17 cellular contexts compared by ENCODE assay signal in genomic region chr5:158640581-158640980, GRCh38.
DNase-seq lines count a peak whose midpoint lies in the region; ATAC-seq and TF ChIP-seq lines count a peak whose summit lies in the region.
"Had no signal": no experiment of that assay in that cellular context is flagged by ENCODE, and none has a peak within 500 bp of the region (broad histone marks: within the 10 kb centered on the region; RNA-seq: fewer than 3 reads in every experiment).

No MANE protein-coding gene starts in this region.

- H2AFZ ChIP-seq in smooth muscle cell (ENCODE audit: low read depth): no peak overlapping the region

- TF ChIP-seq CTCF in smooth muscle cell (IDR thresholded peaks at IDR 0.05; ENCODE audit: borderline replicate concordance, insufficient read depth, poor library complexity, severe bottlenecking): no peak

- H3K4me1 ChIP-seq in smooth muscle cell (ENCODE audit: low read depth): peaks cover 9% of the 10 kb centered on the region

- H4K20me1 ChIP-seq in smooth muscle cell (ENCODE audit: low read depth): no peaks in the 10 kb centered on the region

- peak overlapping the region; percentile 82 for H3K27ac ChIP-seq in smooth muscle cell (ENCODE audit: low read depth)
- H3K27ac ChIP-seq: 22Rv1, HL-60, ovary had no signal

- H3K4me3 ChIP-seq in smooth muscle cell: no peak overlapping the region
- H3K4me3 ChIP-seq: ovary had no signal

- H3K9ac ChIP-seq in smooth muscle cell (ENCODE audit: low read depth): no peak overlapping the region

- peak overlapping the region; percentile 2 for H3K4me2 ChIP-seq in smooth muscle cell

- WGBS in smooth muscle cell (ENCODE audit: low lambda C conversion rate): 28% methylated on average over 2 of the region's 2 CpGs

- no peaks in the 10 kb centered on the region for H3K9me3 ChIP-seq in smooth muscle cell (replicated peaks; ENCODE audit: low read depth)
- H3K9me3 ChIP-seq: ovary had no signal

- DNase-seq in DMS53 (lab: John Stamatoyannopoulos, UW) (peak; percentile 17), DMS53 treated with DMSO at 0.1 percent for 48 hours (lab: John Stamatoyannopoulos, UW; ENCODE audit: unreplicated experiment) (no peak), RPMI7951 (ENCODE audit: low read depth) (peak; percentile 21), fibroblast of gingiva (ENCODE audit: low read depth) (peak; percentile 43), smooth muscle cell (lab: John Stamatoyannopoulos, UW; ENCODE audit: unreplicated experiment) (no peak), OCI-M1 (lab: John Stamatoyannopoulos, UW) (no peak), activated gamma-delta T cell treated with Interleukin-2 at 50 U/mL for 16 hours (no peak)
- DNase-seq: anterior cingulate cortex; CD4-positive, alpha-beta T cell; erythroblast; left ventricle myocardium superior; NCI-H187 treated with DMSO at 0.1 percent for 48 hours; ovary had no signal

- no peaks in the 10 kb centered on the region for H3F3A ChIP-seq in smooth muscle cell (ENCODE audit: low read depth)

- no peaks in the 10 kb centered on the region for H3K79me2 ChIP-seq in smooth muscle cell (ENCODE audit: low read depth)

- no peak for ATAC-seq in GM18498 (IDR thresholded peaks at IDR 0.05; ENCODE audit: unreplicated experiment)
- ATAC-seq: left ventricle myocardium superior, WTC11 had no signal

- H3K36me3 ChIP-seq in smooth muscle cell (ENCODE audit: low read depth): no peaks in the 10 kb centered on the region
- H3K36me3 ChIP-seq: ovary had no signal

- no peaks in the 10 kb centered on the region for H3K27me3 ChIP-seq in smooth muscle cell (ENCODE audit: low read depth)
- H3K27me3 ChIP-seq: ovary had no signal

Comparison
In these comparisons a context has a peak if more than half of its experiments do, and no peak if none do; other contexts are left out.
1. DNase-seq: peak in DMS53 (single experiment), RPMI7951 (single experiment) and fibroblast of gingiva (single experiment); none in DMS53 treated with DMSO at 0.1 percent for 48 hours (single experiment), smooth muscle cell (single experiment), OCI-M1 (single experiment) and activated gamma-delta T cell treated with Interleukin-2 at 50 U/mL for 16 hours (single experiment).